9 cellular contexts compared by ENCODE assay signal in the genomic region with DNA sequence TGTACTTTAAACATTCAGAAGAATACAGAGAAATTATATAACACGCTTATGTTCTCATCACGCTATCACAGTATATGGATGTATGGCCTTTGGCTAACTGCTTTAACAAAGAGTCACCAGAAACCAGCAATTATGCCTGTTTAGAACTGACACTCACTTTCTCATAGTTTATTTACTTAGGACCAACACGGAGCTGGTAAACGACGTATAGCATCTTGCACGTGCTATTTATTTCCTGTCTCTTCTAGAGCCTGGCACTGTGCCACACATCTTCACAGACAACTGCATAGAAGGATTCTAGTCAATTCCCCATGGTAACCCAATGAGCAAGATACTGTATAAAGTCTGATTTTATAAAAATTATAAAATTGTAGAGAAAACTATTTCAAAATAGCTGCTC. TPM values are rescaled to one million over a fixed set of nuclear protein-coding genes. Genes with fewer than 3 reads are reported as not detected.
DNase-seq lines count a peak whose midpoint lies in the region; ATAC-seq and TF ChIP-seq lines count a peak whose summit lies in the region.
"Had no signal": no experiment of that assay in that cellular context is flagged by ENCODE, and none has a peak within 500 bp of the region (broad histone marks: within the 10 kb centered on the region; RNA-seq: fewer than 3 reads in every experiment).

No MANE protein-coding gene starts in this region.

- H3K36me3 ChIP-seq in adipocyte (ENCODE audit: control insufficient read depth, insufficient read depth, low read length, severe bottlenecking) (peaks cover 8% of the 10 kb centered on the region), spleen (peaks cover 0 to 27% (median 10%) of the 10 kb centered on the region in 6 donors)

- POLR2A ChIA-PET in HEK293T (lab: Yijun Ruan, JAX) = no interaction called here

- no peak for TF ChIP-seq POLR2A in spleen (IDR thresholded peaks at IDR 0.05)

- peak overlapping the region; percentile 64 to 97 (median 84) for H3K27ac ChIP-seq in spleen
- H3K27ac ChIP-seq: SJCRH30 had no signal

- H3K9ac ChIP-seq in adipocyte (ENCODE audit: low read length) = peak overlapping the region; percentile 72

- ATAC-seq in GM21737 (IDR thresholded peaks at IDR 0.05; ENCODE audit: unreplicated experiment) = peak; percentile 8
- ATAC-seq in HG03196 (IDR thresholded peaks at IDR 0.05; ENCODE audit: unreplicated experiment) = no peak

- H3K9me3 ChIP-seq in adipocyte (ENCODE audit: control insufficient read depth, low read length) (no peaks in the 10 kb centered on the region), spleen (no peaks in the 10 kb centered on the region)
- H3K9me3 ChIP-seq: SJCRH30 had no signal

- H3K4me3 ChIP-seq in adipocyte (ENCODE audit: low read length) (no peak overlapping the region), spleen (peak overlapping the region in 4 of 8 donors; percentile 2 to 51 (median 10))
- H3K4me3 ChIP-seq: SJCRH30 had no signal

- CTCF ChIA-PET in HEK293T (lab: Yijun Ruan, JAX) = no interaction called here

- WGBS in spleen, 5 donors = 31 to 34% (median 33%) methylated on average over 6 of the region's 6 CpGs

- no peak for TF ChIP-seq CTCF in spleen (IDR thresholded peaks at IDR 0.05 in 8 of 11, conservative IDR thresholded peaks at IDR 0.05 in 3 of 11)

- peaks cover 26% of the 10 kb centered on the region for H3K4me1 ChIP-seq in adipocyte (ENCODE audit: control insufficient read depth, insufficient read depth, low read length)
- H3K4me1 ChIP-seq in spleen = peaks cover 60 to 98% (median 77%) of the 10 kb centered on the region in 6 donors

- H3K27me3 ChIP-seq in adipocyte (replicated peaks; ENCODE audit: control insufficient read depth, insufficient read depth, low read length) (no peaks in the 10 kb centered on the region), spleen (replicated peaks in 1 of 7) (no peaks in the 10 kb centered on the region)
- H3K27me3 ChIP-seq: SJCRH30 had no signal

- intact Hi-C loops in spleen (cut with DNase I; ENCODE audit: low total_unique reads) = loop anchor here (10.0 kb wide), 1 partner anchor 71 kb away; no protein-coding TSS in a partner anchor

- peak; percentile 62 for DNase-seq in NCI-H2227 treated with DMSO at 0.1 percent for 48 hours (lab: John Stamatoyannopoulos, UW)
- DNase-seq in adipocyte (ENCODE audit: low read depth) = no peak
- no peak for DNase-seq in spleen
- no peak for DNase-seq in HEK293T (ENCODE audit: extremely low spot score)
- no peak for DNase-seq in DMS79 (lab: John Stamatoyannopoulos, UW)

TF ChIP-seq in HEK293T, 16 proteins besides CTCF, POLR2A, EP300 and RAD21:
- no peak for TF ChIP-seq SUZ12 (IDR thresholded peaks at IDR 0.05)
- no peak for TF ChIP-seq HDGF (IDR thresholded peaks at IDR 0.05; ENCODE audit: borderline replicate concordance)
- TF ChIP-seq FOXA1 (IDR thresholded peaks at IDR 0.05) = no peak
- no peak for TF ChIP-seq BHLHE40 (IDR thresholded peaks at IDR 0.05; ENCODE audit: borderline replicate concordance)
- no peak for TF ChIP-seq ELF4 (IDR thresholded peaks at IDR 0.05)
- TF ChIP-seq L3MBTL2 (conservative IDR thresholded peaks at IDR 0.05) = no peak
- TF ChIP-seq FOXM1 (IDR thresholded peaks at IDR 0.05; ENCODE audit: borderline replicate concordance) = no peak
- TF ChIP-seq NFRKB (IDR thresholded peaks at IDR 0.05) = no peak
- TF ChIP-seq ARNT (IDR thresholded peaks at IDR 0.05) = no peak
- no peak for TF ChIP-seq LEF1 (IDR thresholded peaks at IDR 0.05; ENCODE audit: borderline replicate concordance)
- no peak for TF ChIP-seq CTBP1 (IDR thresholded peaks at IDR 0.05; ENCODE audit: borderline replicate concordance)
- TF ChIP-seq SP1 (IDR thresholded peaks at IDR 0.05) = no peak
- TF ChIP-seq ZNF384 (IDR thresholded peaks at IDR 0.05) = no peak
- TF ChIP-seq, protein P1, sequence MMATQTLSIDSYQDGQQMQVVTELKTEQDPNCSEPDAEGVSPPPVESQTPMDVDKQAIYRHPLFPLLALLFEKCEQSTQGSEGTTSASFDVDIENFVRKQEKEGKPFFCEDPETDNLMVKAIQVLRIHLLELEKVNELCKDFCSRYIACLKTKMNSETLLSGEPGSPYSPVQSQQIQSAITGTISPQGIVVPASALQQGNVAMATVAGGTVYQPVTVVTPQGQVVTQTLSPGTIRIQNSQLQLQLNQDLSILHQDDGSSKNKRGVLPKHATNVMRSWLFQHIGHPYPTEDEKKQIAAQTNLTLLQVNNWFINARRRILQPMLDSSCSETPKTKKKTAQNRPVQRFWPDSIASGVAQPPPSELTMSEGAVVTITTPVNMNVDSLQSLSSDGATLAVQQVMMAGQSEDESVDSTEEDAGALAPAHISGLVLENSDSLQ (IDR thresholded peaks at IDR 0.05) = no peak
- no peak for TF ChIP-seq TARDBP (IDR thresholded peaks at IDR 0.05)

RNA-seq across cellular contexts. Expression of gene TBC1D2B, which starts 43.6 kb away (rescaled TPM):
- 100 to 1,000 TPM in 5 of 7 donors, 10 to 100 TPM in 2; 88.7 to 131 (median 106) TPM for total RNA-seq in spleen
- 10 to 100 TPM in 2 of 3 donors, 1 to 10 TPM in 1; 9.4 to 19.4 (median 10.0) TPM for polyA plus RNA-seq in spleen

RNA-seq across cellular contexts. Expression of gene SH2D7, which starts 58.5 kb away (rescaled TPM):
- not detected for total RNA-seq in spleen
- not detected for polyA plus RNA-seq in spleen
- total RNA-seq: cerebellum had no signal
